27 cellular contexts compared by ENCODE assay signal in the genomic region with DNA sequence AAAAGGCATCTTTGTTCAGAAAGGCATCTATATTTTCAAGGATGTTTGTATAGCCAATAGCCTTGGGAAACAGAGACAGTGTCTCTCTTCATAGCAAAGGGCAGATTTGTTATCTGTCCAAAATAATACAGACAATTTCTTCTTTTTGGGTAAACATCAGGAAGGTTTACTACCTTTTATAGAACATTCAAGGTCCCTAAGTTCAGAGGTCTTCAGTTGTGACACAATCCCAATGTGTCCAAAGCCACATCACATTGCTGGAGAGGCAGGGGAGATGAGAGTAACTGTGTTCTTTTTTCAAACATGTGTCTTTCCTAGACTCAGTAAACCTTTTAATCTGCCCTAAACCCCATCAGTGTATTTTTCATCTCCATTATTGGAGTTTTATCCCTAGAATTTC.
"Had no signal": no experiment of that assay in that cellular context is flagged by ENCODE, and none has a peak within 500 bp of the region (broad histone marks: within the 10 kb centered on the region; RNA-seq: fewer than 3 reads in every experiment).

No MANE protein-coding gene starts in this region.

- H3K9me3 ChIP-seq: stomach, suprapubic skin, testis, thoracic aorta, thyroid gland, tibial artery, transverse colon, upper lobe of left lung, uterus, vagina had no signal

- H3K27ac ChIP-seq: stomach, suprapubic skin, testis, thoracic aorta, thyroid gland, tibial artery, tibial nerve, transverse colon, upper lobe of left lung, upper lobe of right lung, uterus, vagina had no signal

- H3K4me3 ChIP-seq: stomach, suprapubic skin, testis, thoracic aorta, thyroid gland, tibial artery, tibial nerve, transverse colon, upper lobe of left lung, upper lobe of right lung, uterus, vagina had no signal

- ATAC-seq: stimulated activated effector memory CD8-positive, alpha-beta T cell treated with anti-CD3 and anti-CD28 coated beads, Interleukin-12 subunit alpha, Interleukin-12 subunit beta, amount 100 ng/mL, for 72 hours; stimulated activated memory B cell treated with anti-CD40 and anti-IgM and Interleukin-4, amounts not matched to agents 10 μg/mL and 1 μg/mL and 100 μg/mL, for 72 hours; stimulated activated naive B cell treated with anti-CD40 and anti-IgM and Interleukin-4, amounts not matched to agents 10 μg/mL and 1 μg/mL and 100 μg/mL, for 72 hours; stimulated activated naive CD8-positive, alpha-beta T cell treated with anti-CD3 and anti-CD28 coated beads, Interleukin-15, amount 100 ng/mL, for 72 hours; stimulated activated naive CD8-positive, alpha-beta T cell treated with anti-CD3 and anti-CD28 coated beads, Interleukin-15, Interleukin-2, amounts not matched to agents 100 U/mL and 50 U/mL, for 24 hours; upper lobe of right lung had no signal

- H3K27me3 ChIP-seq: stomach, suprapubic skin, testis, thyroid gland, tibial artery, tibial nerve, transverse colon, upper lobe of left lung, upper lobe of right lung, uterus, vagina had no signal

- H3K4me1 ChIP-seq: stomach, suprapubic skin, testis, thyroid gland, tibial nerve, transverse colon, upper lobe of left lung, upper lobe of right lung, uterus, vagina had no signal

- FAIRE-seq: urothelium cell line had no signal

- DNase-seq: stimulated activated CD4-positive, alpha-beta T cell treated with anti-CD3 and anti-CD28 coated beads, Interleukin-2, amount 100 ng/mL, for 48 hours; stimulated activated CD4-positive, alpha-beta T cell treated with anti-CD3 and anti-CD28 coated beads, Interleukin-4, amount 100 ng/mL, for 1 hour; stimulated activated CD4-positive, alpha-beta T cell treated with anti-CD3 and anti-CD28 coated beads, Interleukin-4, amount 100 ng/mL, for 24 hours; stimulated activated CD4-positive, alpha-beta T cell treated with anti-CD3 and anti-CD28 coated beads, Interleukin-4, amount 100 ng/mL, for 4 hours; stimulated activated CD8-positive, alpha-beta memory T cell treated with anti-CD3 and anti-CD28 coated beads, Interleukin-4, amount 100 ng/mL, for 48 hours; stimulated activated naive B cell treated with anti-CD40 and anti-IgM and Interleukin-4, amounts not matched to agents 10 μg/mL and 1 μg/mL and 100 μg/mL, for 72 hours; stimulated activated naive CD4-positive, alpha-beta T cell; stimulated activated naive CD4-positive, alpha-beta T cell treated with Interleukin-2 at 50 U/mL for 16 hours; stimulated activated naive CD8-positive, alpha-beta T cell treated with anti-CD3 and anti-CD28 coated beads, Interleukin-15, amount 100 ng/mL, for 72 hours; stimulated activated naive CD8-positive, alpha-beta T cell treated with anti-CD3 and anti-CD28 coated beads, Interleukin-15, Interleukin-2, amounts not matched to agents 100 U/mL and 50 U/mL, for 24 hours; stomach; substantia nigra; testis; thyroid gland; tibial artery; transverse colon; trophoblast cell; upper lobe of left lung; upper lobe of right lung; uterus had no signal

- H3K36me3 ChIP-seq: stomach, suprapubic skin, thoracic aorta, thyroid gland, tibial artery, tibial nerve, transverse colon, upper lobe of left lung, upper lobe of right lung, uterus, vagina had no signal
